In the genomic region with DNA sequence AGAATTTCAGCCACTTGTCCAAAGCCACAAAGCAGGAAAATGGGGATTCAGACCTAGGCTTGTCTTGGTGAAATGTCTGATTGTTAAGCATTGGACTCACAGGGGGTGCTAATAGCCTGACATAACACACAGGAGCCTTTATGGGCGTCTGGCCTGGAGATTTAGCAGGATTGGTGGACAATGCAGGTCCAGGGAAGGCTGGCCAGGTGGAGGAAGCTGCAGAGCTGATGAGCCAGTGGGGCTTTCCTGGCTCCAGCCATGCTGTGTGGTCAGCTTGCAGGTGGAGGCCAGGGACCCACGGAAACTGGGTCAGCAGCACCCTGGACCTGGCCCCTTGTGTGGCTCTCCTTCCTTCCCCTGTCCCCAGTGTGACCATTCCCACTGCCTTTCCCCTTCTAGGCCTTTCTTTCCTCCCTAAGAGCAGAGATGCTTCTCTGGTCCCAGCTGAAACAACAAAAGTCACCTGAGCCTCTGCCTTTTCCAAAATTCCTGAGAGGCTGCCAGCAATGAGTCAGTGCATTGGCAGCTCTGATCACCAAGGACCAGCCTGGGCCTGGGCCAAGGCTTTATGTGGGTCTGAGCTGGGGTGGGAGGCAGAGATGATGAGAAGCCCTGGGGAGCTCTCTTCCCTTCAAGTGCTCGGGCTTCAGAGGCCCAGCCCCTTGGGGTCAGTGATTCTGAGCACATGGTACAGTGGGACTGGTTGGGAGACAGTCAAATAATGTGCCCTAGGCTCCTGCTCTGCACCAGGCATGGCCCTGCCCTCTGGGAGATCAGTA, we compare ENCODE assay signal across 11 cellular contexts.
DNase-seq lines count a peak whose midpoint lies in the region; ATAC-seq and TF ChIP-seq lines count a peak whose summit lies in the region.
"Had no signal": no experiment of that assay in that cellular context is flagged by ENCODE, and none has a peak within 500 bp of the region (broad histone marks: within the 10 kb centered on the region; RNA-seq: fewer than 3 reads in every experiment).

No MANE protein-coding gene starts in this region.

- no peaks in the 10 kb centered on the region for H4K20me1 ChIP-seq in BLaER1

- no peaks in the 10 kb centered on the region for H3K27me3 Mint-ChIP-seq in endodermal cell (ENCODE audit: insufficient read depth)
- H3K27me3 Mint-ChIP-seq: IgD-negative memory B cell had no signal

- ATAC-seq in GM18867 (IDR thresholded peaks at IDR 0.05; ENCODE audit: unreplicated experiment) (no peak), HG02588 (IDR thresholded peaks at IDR 0.05; ENCODE audit: unreplicated experiment) (no peak)

- H3K9me3 ChIP-seq in BLaER1 (no peaks in the 10 kb centered on the region), endodermal cell (ENCODE audit: control insufficient read depth, low read length) (no peaks in the 10 kb centered on the region)
- no peaks in the 10 kb centered on the region for H3K9me3 ChIP-seq in effector memory CD4-positive, alpha-beta T cell (ENCODE audit: control insufficient read depth, low read length)

- no peak overlapping the region for H3K4me3 Mint-ChIP-seq in endodermal cell
- H3K4me3 Mint-ChIP-seq: IgD-negative memory B cell, neural crest cell had no signal

- H3K36me3 ChIP-seq in BLaER1: no peaks in the 10 kb centered on the region
- peaks cover 34% of the 10 kb centered on the region for H3K36me3 ChIP-seq in endodermal cell (ENCODE audit: control insufficient read depth, insufficient read depth, low read length)
- no peaks in the 10 kb centered on the region for H3K36me3 ChIP-seq in effector memory CD4-positive, alpha-beta T cell (ENCODE audit: control insufficient read depth, insufficient read depth, low read length)

- TF ChIP-seq CTCF in endodermal cell (conservative IDR thresholded peaks at IDR 0.05): no peak

- no peak overlapping the region for H3K9ac ChIP-seq in BLaER1
- H3K9ac ChIP-seq in endodermal cell (ENCODE audit: extremely low read depth, low read length, poor library complexity, severe bottlenecking): no peak overlapping the region

- peak; percentile 77 to 86 for DNase-seq in NCI-H446 (lab: John Stamatoyannopoulos, UW)
- peak; percentile 80 for DNase-seq in endodermal cell
- peak; percentile 47 for DNase-seq in occipital lobe (lab: John Stamatoyannopoulos, UW)
- DNase-seq in NCI-H774 (lab: John Stamatoyannopoulos, UW): no peak
- no peak for DNase-seq in effector memory CD4-positive, alpha-beta T cell
- DNase-seq: activated effector memory CD4-positive, alpha-beta T cell treated with Interleukin-2 at 50 U/mL for 16 hours had no signal

- H3K4me1 ChIP-seq in BLaER1: peaks cover 26% of the 10 kb centered on the region
- H3K4me1 ChIP-seq in endodermal cell (ENCODE audit: control insufficient read depth, insufficient read depth, low read length): no peaks in the 10 kb centered on the region
- H3K4me1 ChIP-seq in effector memory CD4-positive, alpha-beta T cell (ENCODE audit: control insufficient read depth, insufficient read depth, low read length, poor library complexity, severe bottlenecking): no peaks in the 10 kb centered on the region

- 67 to 79% methylated on average over 1 to 3 of the region's 3 CpGs for WGBS in endodermal cell (ENCODE audit: insufficient coverage in 1 of 2, insufficient read length in 1 of 2), 2 experiments

- H3K27me3 ChIP-seq in BLaER1 (no peaks in the 10 kb centered on the region), endodermal cell (ENCODE audit: control insufficient read depth, insufficient read depth, low read length, poor library complexity, severe bottlenecking) (no peaks in the 10 kb centered on the region)
- H3K27me3 ChIP-seq in effector memory CD4-positive, alpha-beta T cell (replicated peaks; ENCODE audit: control insufficient read depth, insufficient read depth, low read length, poor library complexity, severe bottlenecking): no peaks in the 10 kb centered on the region

- H3K9me3 Mint-ChIP-seq in endodermal cell: no peaks in the 10 kb centered on the region
- H3K9me3 Mint-ChIP-seq: IgD-negative memory B cell, neural crest cell had no signal

- H3K27ac ChIP-seq in BLaER1 (no peak overlapping the region), endodermal cell (ENCODE audit: low read depth, low read length) (no peak overlapping the region)
- H3K27ac ChIP-seq in effector memory CD4-positive, alpha-beta T cell (ENCODE audit: insufficient read depth, low read length, poor library complexity, severe bottlenecking): no peak overlapping the region

- H3K4me1 Mint-ChIP-seq in endodermal cell: peaks cover 15% of the 10 kb centered on the region

- H3K4me2 ChIP-seq in BLaER1: 0 out of 2 replicates have a peak overlapping the region, but pooled peaks have one; percentile 20

- H3K4me3 ChIP-seq in BLaER1 (no peak overlapping the region), endodermal cell (ENCODE audit: low read length) (no peak overlapping the region)
- H3K4me3 ChIP-seq in effector memory CD4-positive, alpha-beta T cell (ENCODE audit: insufficient read depth, low read depth, low read length, poor library complexity, severe bottlenecking): no peak overlapping the region

- peaks cover 28% of the 10 kb centered on the region for H3K36me3 Mint-ChIP-seq in endodermal cell (ENCODE audit: low read depth)
- H3K36me3 Mint-ChIP-seq: IgD-negative memory B cell had no signal

- no peak overlapping the region for H3K27ac Mint-ChIP-seq in endodermal cell
- H3K27ac Mint-ChIP-seq: IgD-negative memory B cell had no signal

Comparison
In these comparisons a context has a peak if more than half of its experiments do, and no peak if none do; other contexts are left out.
1. DNase-seq: peak in NCI-H446 (2 of 2), endodermal cell (single experiment) and occipital lobe (single experiment); none in NCI-H774 (single experiment) and effector memory CD4-positive, alpha-beta T cell (0 of 3).